13 cellular contexts compared by ENCODE assay signal in genomic region chr11:124718801-124719200, GRCh38. TPM values are rescaled to one million over a fixed set of nuclear protein-coding genes. Genes with fewer than 3 reads are reported as not detected.
DNase-seq lines count a peak whose midpoint lies in the region; TF ChIP-seq lines count a peak whose summit lies in the region.
"Had no signal": no experiment of that assay in that cellular context is flagged by ENCODE, and none has a peak within 500 bp of the region (broad histone marks: within the 10 kb centered on the region; RNA-seq: fewer than 3 reads in every experiment).

No MANE protein-coding gene starts in this region.

- H3K27me3 ChIP-seq in HUES6 (ENCODE audit: control insufficient read depth, insufficient read depth, low read length) (peaks cover 100% of the 10 kb centered on the region), ectodermal cell (ENCODE audit: control insufficient read depth, insufficient read depth, low read length, poor library complexity, severe bottlenecking) (peaks cover 72% of the 10 kb centered on the region)

- peaks cover 11% of the 10 kb centered on the region for H3K4me1 Mint-ChIP-seq in progenitor cell of endocrine pancreas (ENCODE audit: low read depth)

- peaks cover 17% of the 10 kb centered on the region for H3K4me1 ChIP-seq in HUES6 (ENCODE audit: control insufficient read depth, insufficient read depth, low read length)
- peaks cover 27% of the 10 kb centered on the region for H3K4me1 ChIP-seq in ectodermal cell (ENCODE audit: control insufficient read depth, insufficient read depth, low read length)
- H3K4me1 ChIP-seq: SJCRH30 had no signal

- H3K36me3 Mint-ChIP-seq in progenitor cell of endocrine pancreas (ENCODE audit: insufficient read depth): no peaks in the 10 kb centered on the region

- H3K4me3 Mint-ChIP-seq in progenitor cell of endocrine pancreas (ENCODE audit: low read depth): peak overlapping the region; percentile 64

- no peak for TF ChIP-seq CTCF in progenitor cell of endocrine pancreas (IDR thresholded peaks at IDR 0.05; ENCODE audit: unreplicated experiment)

- H3K27ac Mint-ChIP-seq in progenitor cell of endocrine pancreas: no peak overlapping the region

- 36 to 37% methylated on average over 14 of the region's 14 CpGs for WGBS in ectodermal cell, 2 experiments

- DNase-seq in progenitor cell of endocrine pancreas (ENCODE audit: low spot score, unreplicated experiment) (no peak), NCI-H345 (lab: John Stamatoyannopoulos, UW) (no peak), activated gamma-delta T cell treated with Interleukin-2 at 50 U/mL for 16 hours (no peak)
- DNase-seq: COR-L47, gastrocnemius medialis, NCI-H2029 treated with DMSO at 0.1 percent for 48 hours had no signal

- peak overlapping the region; percentile 65 for H3K4me3 ChIP-seq in HUES6 (ENCODE audit: low read depth, low read length)
- H3K4me3 ChIP-seq in ectodermal cell (ENCODE audit: insufficient read depth, low read depth, low read length): peak overlapping the region; percentile 33

- no peaks in the 10 kb centered on the region for H3K9me3 Mint-ChIP-seq in progenitor cell of endocrine pancreas (ENCODE audit: low read depth)

- no peak overlapping the region for H3K9ac ChIP-seq in HUES6 (ENCODE audit: low read length)

- H3K27ac ChIP-seq in HUES6 (ENCODE audit: low read depth, low read length) (no peak overlapping the region), ectodermal cell (ENCODE audit: insufficient read depth, low read depth, low read length, poor library complexity, severe bottlenecking) (no peak overlapping the region)
- H3K27ac ChIP-seq: SJCRH30 had no signal

- peaks cover 75% of the 10 kb centered on the region for H3K27me3 Mint-ChIP-seq in progenitor cell of endocrine pancreas

- H3K9me3 ChIP-seq in HUES6 (ENCODE audit: control insufficient read depth, insufficient read depth, low read depth, low read length) (no peaks in the 10 kb centered on the region), ectodermal cell (ENCODE audit: control insufficient read depth, low read length) (no peaks in the 10 kb centered on the region)
- H3K9me3 ChIP-seq: gastrocnemius medialis, SJCRH30, thoracic aorta had no signal

- H3K36me3 ChIP-seq in HUES6 (ENCODE audit: control insufficient read depth, insufficient read depth, low read length) (no peaks in the 10 kb centered on the region), ectodermal cell (ENCODE audit: control insufficient read depth, insufficient read depth, low read length) (no peaks in the 10 kb centered on the region)
- H3K36me3 ChIP-seq: gastrocnemius medialis, SJCRH30, thoracic aorta had no signal

RNA-seq across cellular contexts. Expression of gene NRGN, which starts 20.9 kb away (rescaled TPM):
- polyA plus RNA-seq in ectodermal cell (2013, experiment 1 of 4): 24.9 TPM
- 18.2 TPM for polyA plus RNA-seq in ectodermal cell (2013, experiment 2 of 4)
- 18.8 TPM for polyA plus RNA-seq in ectodermal cell (2013, experiment 3 of 4)
- polyA plus RNA-seq in ectodermal cell (2013, experiment 4 of 4): 20.1 TPM
- total RNA-seq in progenitor cell of endocrine pancreas: 4.9 and 5.9 TPM in 2 replicates
- total RNA-seq: myocyte, skeletal muscle tissue had no signal

RNA-seq across cellular contexts. Expression of gene VSIG2, which starts 33.3 kb away (rescaled TPM):
- polyA plus RNA-seq in ectodermal cell (2013, experiment 1 of 4): not detected
- polyA plus RNA-seq in ectodermal cell (2013, experiment 2 of 4): not detected
- not detected for polyA plus RNA-seq in ectodermal cell (2013, experiment 3 of 4)
- not detected for polyA plus RNA-seq in ectodermal cell (2013, experiment 4 of 4)
- 1.8 and 2.6 TPM in 2 replicates for total RNA-seq in progenitor cell of endocrine pancreas
- total RNA-seq: LHCN-M2, myocyte, SJCRH30, skeletal muscle tissue had no signal

RNA-seq across cellular contexts. Expression of gene ESAM, which starts 43.3 kb away (rescaled TPM):
- polyA plus RNA-seq in ectodermal cell (2013, experiment 1 of 4): 1.3 TPM
- 2.4 TPM for polyA plus RNA-seq in ectodermal cell (2013, experiment 2 of 4)
- polyA plus RNA-seq in ectodermal cell (2013, experiment 3 of 4): 1.1 TPM
- polyA plus RNA-seq in ectodermal cell (2013, experiment 4 of 4): 1.9 TPM
- total RNA-seq in progenitor cell of endocrine pancreas: 1.4 and 1.6 TPM in 2 replicates

RNA-seq across cellular contexts. Expression of gene SPA17, which starts 45.1 kb away (rescaled TPM):
- polyA plus RNA-seq in ectodermal cell (2013, experiment 1 of 4): 44.5 TPM
- polyA plus RNA-seq in ectodermal cell (2013, experiment 2 of 4): 47.9 TPM
- 45.3 TPM for polyA plus RNA-seq in ectodermal cell (2013, experiment 3 of 4)
- polyA plus RNA-seq in ectodermal cell (2013, experiment 4 of 4): 51.4 TPM
- total RNA-seq in progenitor cell of endocrine pancreas: 12.0 and 13.6 TPM in 2 replicates

RNA-seq across cellular contexts. Expression of gene SIAE, which starts 45.3 kb away (rescaled TPM):
- polyA plus RNA-seq in ectodermal cell (2013, experiment 1 of 4): 5.6 TPM
- polyA plus RNA-seq in ectodermal cell (2013, experiment 2 of 4): 7.9 TPM
- polyA plus RNA-seq in ectodermal cell (2013, experiment 3 of 4): 5.5 TPM
- 7.5 TPM for polyA plus RNA-seq in ectodermal cell (2013, experiment 4 of 4)
- total RNA-seq in progenitor cell of endocrine pancreas: 7.9 and 8.7 TPM in 2 replicates
